ENCODE assay signal across 8 cellular contexts in genomic region chr17:82520041-82520910, GRCh38. TPM values are rescaled to one million over a fixed set of nuclear protein-coding genes. Genes with fewer than 3 reads are reported as not detected.
DNase-seq lines count a peak whose midpoint lies in the region; ATAC-seq, FAIRE-seq and TF ChIP-seq lines count a peak whose summit lies in the region.

No MANE protein-coding gene starts in this region.

- H3K4me1 Mint-ChIP-seq in T-cell (peaks cover 36 to 39% (median 37%) of the 10 kb centered on the region in 3 donors), brain (peaks cover 45% of the 10 kb centered on the region)

- H3K4me3 Mint-ChIP-seq in T-cell (peak overlapping the region; percentile 87 to 99 (median 88)), brain (peak overlapping the region; percentile 92 to 98 (median 96))

- peaks cover 18% of the 10 kb centered on the region for H3K36me3 ChIP-seq in DOHH2 (ENCODE audit: control insufficient read depth, low read length)
- H3K36me3 ChIP-seq in keratinocyte (ENCODE audit: control insufficient read depth in 2 of 2, extremely low read depth in 1 of 2, insufficient read depth in 2 of 2, low read length in 2 of 2): peaks cover 3 to 7% of the 10 kb centered on the region in 2 experiments

- H3K4me3 ChIP-seq in DOHH2 (ENCODE audit: low read length) (peak overlapping the region; percentile 86), keratinocyte (ENCODE audit: control insufficient read depth in 2 of 3, extremely low read depth in 1 of 3, insufficient read depth in 2 of 3, low read depth in 1 of 3, low read length in 3 of 3) (peak overlapping the region; percentile 71 to 99 (median 83))

- no peak overlapping the region for H2AFZ ChIP-seq in keratinocyte (ENCODE audit: control insufficient read depth, low read length)

- H3K4me1 ChIP-seq in DOHH2 (ENCODE audit: control insufficient read depth, low read length) (peaks cover 48% of the 10 kb centered on the region), keratinocyte (ENCODE audit: control insufficient read depth, extremely low read depth, insufficient read depth, low read length) (peaks cover 29% of the 10 kb centered on the region)

- H3K27ac Mint-ChIP-seq in T-cell (peak overlapping the region; percentile 72 to 79), brain (peak overlapping the region; percentile 89 to 98 (median 95))

- H3K4me2 ChIP-seq in DOHH2 (ENCODE audit: low read length): peak overlapping the region; percentile 75
- H3K4me2 ChIP-seq in keratinocyte (ENCODE audit: control insufficient read depth, extremely low read depth, insufficient read depth, low read depth, low read length): peak overlapping the region; percentile 88

- FAIRE-seq in keratinocyte (lab: Jason Lieb, UNC): peak; percentile 9

- no peaks in the 10 kb centered on the region for H3K27me3 Mint-ChIP-seq in T-cell
- H3K27me3 Mint-ChIP-seq in brain: peaks cover 7% of the 10 kb centered on the region

- peak; percentile 14 for ATAC-seq in HG02642 (IDR thresholded peaks at IDR 0.05; ENCODE audit: poor library complexity, unreplicated experiment)
- ATAC-seq in T-cell (replicated peaks in 1 of 4): peak; percentile 17 to 34 (median 29)
- no peak for ATAC-seq in HG02763 (IDR thresholded peaks at IDR 0.05; ENCODE audit: unreplicated experiment)

- no peaks in the 10 kb centered on the region for H3K9me2 ChIP-seq in DOHH2 (replicated peaks; ENCODE audit: control insufficient read depth, low read length)

- H3K27ac ChIP-seq in DOHH2 (ENCODE audit: low read depth, low read length) (peak overlapping the region; percentile 13), keratinocyte (ENCODE audit: control insufficient read depth, insufficient read depth, low read length) (peak overlapping the region; percentile 76)

- H3K79me2 ChIP-seq in DOHH2 (ENCODE audit: control insufficient read depth, low read length) (peaks cover 55% of the 10 kb centered on the region), keratinocyte (ENCODE audit: control insufficient read depth, insufficient read depth, low read length) (peaks cover 52% of the 10 kb centered on the region)

- dilution Hi-C loops in keratinocyte (cut with MboI; ENCODE audit: extremely low pct_ligation_motif_present, low sequenced_read_pairs): no loop called here

- H3K9me1 ChIP-seq in keratinocyte (ENCODE audit: control insufficient read depth, extremely low read depth, insufficient read depth, low read length): peaks cover 2% of the 10 kb centered on the region

- H3K27me3 ChIP-seq in DOHH2 (ENCODE audit: control insufficient read depth, low read length) (no peaks in the 10 kb centered on the region), keratinocyte (ENCODE audit: control insufficient read depth, extremely low read depth, insufficient read depth, low read length) (no peaks in the 10 kb centered on the region)

- DNase-seq in T-cell (peak in 27 of 34 experiments; percentile 5 to 55 (median 28)), keratinocyte (ENCODE audit: low read depth, low spot score) (no peak), NCI-H1092 (lab: John Stamatoyannopoulos, UW) (no peak)
- peak in 3 of 4 experiments; percentile 13 to 24 (median 13) for DNase-seq in stimulated activated CD4-positive, alpha-beta T cell treated with anti-CD3 and anti-CD28 coated beads, Interleukin-1b, Interleukin-23, amount 100 ng/mL, for 24 hours (ENCODE audit: low read depth in 4 of 4, low spot score in 1 of 4)

- POLR2A ChIA-PET in T-cell (lab: Charles Lee): interaction anchor here (0.5 to 1.2 kb wide), 4 partner anchors 14 to 391 kb away, joined by 3 to 7 read pairs (median 3); no protein-coding TSS in a partner anchor

- peak overlapping the region; percentile 77 for H3K9ac ChIP-seq in keratinocyte (ENCODE audit: control insufficient read depth, extremely low read depth, insufficient read depth, low read length)

- H3K9me3 ChIP-seq in DOHH2 (ENCODE audit: control insufficient read depth, insufficient read depth, low read length): no peaks in the 10 kb centered on the region
- no peaks in the 10 kb centered on the region for H3K9me3 ChIP-seq in keratinocyte (ENCODE audit: control insufficient read depth, low read depth, low read length)

- H4K20me1 ChIP-seq in DOHH2 (ENCODE audit: control insufficient read depth, insufficient read depth, low read depth, low read length) (peaks cover 22% of the 10 kb centered on the region), keratinocyte (ENCODE audit: control insufficient read depth, extremely low read depth, insufficient read depth, low read length) (peaks cover 31% of the 10 kb centered on the region)

- TF ChIP-seq CTCF in DOHH2 (IDR thresholded peaks at IDR 0.05; ENCODE audit: low read depth, low read length, poor library complexity, severe bottlenecking) (no peak), brain (conservative IDR thresholded peaks at IDR 0.05) (no peak), keratinocyte (optimal IDR thresholded peaks at IDR 0.05 in 1 of 3, IDR thresholded peaks at IDR 0.05 in 1 of 3, conservative IDR thresholded peaks at IDR 0.05 in 1 of 3; ENCODE audit: extremely low read depth in 1 of 3, insufficient read depth in 2 of 3, low read length in 3 of 3) (no peak)

- no peaks in the 10 kb centered on the region for H3F3A ChIP-seq in DOHH2 (ENCODE audit: control insufficient read depth, insufficient read depth)

- CTCF ChIA-PET in T-cell (lab: Charles Lee): interaction anchor here in 1 of 2 donors (0.6 to 1.1 kb wide), 2 partner anchors 10 to 17 kb away, joined by 3 read pairs; no protein-coding TSS in a partner anchor

- H3K9me3 Mint-ChIP-seq in T-cell (no peaks in the 10 kb centered on the region), brain (peaks cover 0 to 3% (median 0%) of the 10 kb centered on the region in 5 experiments)

- H3K36me3 Mint-ChIP-seq in T-cell (peaks cover 2% of the 10 kb centered on the region), brain (peaks cover 17% of the 10 kb centered on the region)

RNA-seq across cellular contexts. Expression of gene FOXK2, which starts 0.7 kb away (rescaled TPM):
- 10 to 100 TPM; 45.8 to 65.5 (median 61.9) TPM for total RNA-seq in T-cell
- polyA plus RNA-seq in brain (ENCODE audit: insufficient read depth, low read depth, low replicate concordance) (44.0 TPM), keratinocyte (39.4 to 43.9 TPM (median 43.8 TPM) in 3 replicates)
- 18.2 TPM for polyA plus RNA-seq in keratinocyte (2011; ENCODE audit: low read depth)
- polyA plus RNA-seq in keratinocyte (2011; cell fraction: cytosol; rRNA removed): 35.9 and 37.2 TPM in 2 replicates
- polyA plus RNA-seq in keratinocyte (2011; cell fraction: nucleus; rRNA removed): 48.2 and 60.2 TPM in 2 replicates
- 28.4 and 48.4 TPM in 2 replicates for polyA plus RNA-seq in keratinocyte (2012; ENCODE audit: low replicate concordance)
- polyA minus RNA-seq in keratinocyte: 41.7 to 60.1 TPM (median 47.5 TPM) in 3 replicates
- polyA minus RNA-seq in keratinocyte (2011; cell fraction: cytosol; rRNA and poly(A)+ RNA removed): 75.4 TPM
- polyA minus RNA-seq in keratinocyte (2011; cell fraction: nucleus; rRNA and poly(A)+ RNA removed): 47.2 and 69.3 TPM in 2 replicates

Comparison
In these comparisons a context has a peak if more than half of its experiments do, and no peak if none do; other contexts are left out.
1. DNase-seq: peak in T-cell (27 of 34) and stimulated activated CD4-positive, alpha-beta T cell treated with anti-CD3 and anti-CD28 coated beads, Interleukin-1b, Interleukin-23, amount 100 ng/mL, for 24 hours (3 of 4); none in keratinocyte (single experiment) and NCI-H1092 (single experiment).